Comparison of ENCODE assay signal across 1 cellular context in the genomic region with DNA sequence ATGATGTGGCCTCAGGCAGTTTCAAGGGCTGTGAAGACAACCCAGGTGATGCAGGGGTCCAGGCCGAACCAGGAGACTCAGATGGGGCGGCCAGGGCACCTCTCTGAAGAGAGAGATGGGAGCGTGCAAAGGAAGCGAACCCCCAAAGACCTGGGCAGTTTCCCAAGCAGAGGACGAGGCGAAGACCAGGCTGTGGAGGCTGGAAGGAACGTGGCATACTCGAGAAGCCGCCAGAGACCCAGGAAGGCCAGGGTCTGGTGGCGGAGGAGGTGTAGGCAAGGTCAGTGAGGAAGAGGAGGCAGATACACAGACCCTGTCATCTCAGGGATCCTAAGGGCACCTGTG.
TF ChIP-seq lines count a peak whose summit lies in the region.

No MANE protein-coding gene starts in this region.

TF ChIP-seq in IMR-90, 13 proteins besides CTCF, POLR2A, EP300 and RAD21:
- TF ChIP-seq BHLHE40 (IDR thresholded peaks at IDR 0.05; ENCODE audit: low read depth, low read length) = no peak
